Comparison of ENCODE assay signal across 10 cellular contexts in the genomic region with DNA sequence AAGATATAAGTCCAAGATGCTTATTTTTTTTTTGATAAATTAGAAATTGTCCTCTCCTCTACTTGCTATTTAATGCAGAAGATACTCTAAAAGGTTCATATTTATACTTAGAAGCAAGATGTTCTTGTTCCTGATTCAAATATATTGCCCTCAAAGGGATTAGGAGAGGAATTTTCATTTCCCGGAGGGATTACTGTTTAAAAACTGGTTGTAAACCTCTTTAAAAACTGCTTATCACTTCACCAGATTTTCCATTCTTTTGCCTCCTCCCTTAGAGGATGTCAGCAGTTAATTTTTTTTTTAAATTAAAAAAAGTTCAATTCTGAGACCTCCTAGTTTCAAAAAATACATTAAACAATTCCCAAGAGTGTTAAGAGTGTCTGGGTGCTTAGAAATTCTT. TPM values are rescaled to one million over a fixed set of nuclear protein-coding genes. Genes with fewer than 3 reads are reported as not detected.
DNase-seq lines count a peak whose midpoint lies in the region; ATAC-seq, FAIRE-seq and TF ChIP-seq lines count a peak whose summit lies in the region.
"Had no signal": no experiment of that assay in that cellular context is flagged by ENCODE, and none has a peak within 500 bp of the region (broad histone marks: within the 10 kb centered on the region; RNA-seq: fewer than 3 reads in every experiment).

No MANE protein-coding gene starts in this region.

- peak overlapping the region; percentile 83 for H3K4me3 Mint-ChIP-seq in activated CD4-positive, alpha-beta T cell treated with anti-CD3 and anti-CD28 coated beads, Interleukin-2, amount 10 ng/mL, durations not matched to agents 24 days and 14 days
- peak overlapping the region; percentile 81 for H3K4me3 Mint-ChIP-seq in WTC11

- no peaks in the 10 kb centered on the region for H3K27me3 Mint-ChIP-seq in activated CD4-positive, alpha-beta T cell treated with anti-CD3 and anti-CD28 coated beads, Interleukin-2, amount 10 ng/mL, durations not matched to agents 24 days and 14 days
- peaks cover 3% of the 10 kb centered on the region; the same call in 1 of the 2 replicates for H3K27me3 Mint-ChIP-seq in WTC11 (ENCODE audit: low read depth)

- H3K9me3 ChIP-seq in iPS-20b (ENCODE audit: insufficient read depth, low read depth, low read length) (no peaks in the 10 kb centered on the region), subcutaneous abdominal adipose tissue (ENCODE audit: control insufficient read depth in 5 of 5, low read length in 5 of 5) (no peaks in the 10 kb centered on the region)
- H3K9me3 ChIP-seq: thyroid gland had no signal

- intact Hi-C loops in activated CD4-positive, alpha-beta T cell treated with anti-CD3 and anti-CD28 coated beads, Interleukin-2, amount 10 ng/mL, durations not matched to agents 24 days and 14 days (cut with micrococcal nuclease), result loop anchor here (1.0 to 2.0 kb wide), 2 partner anchors 16 to 213 kb away; a partner anchor contains a TSS

- H3K4me3 ChIP-seq in iPS-20b (ENCODE audit: low read length), result peak overlapping the region; percentile 78
- H3K4me3 ChIP-seq in subcutaneous abdominal adipose tissue (ENCODE audit: low read depth in 1 of 5, low read length in 5 of 5), result peak overlapping the region in 4 of 5 donors; percentile 76 to 91 (median 87)

- TF ChIP-seq CTCF in WTC11 (IDR thresholded peaks at IDR 0.05), result no peak

- no peaks in the 10 kb centered on the region for H3K9me3 Mint-ChIP-seq in activated CD4-positive, alpha-beta T cell treated with anti-CD3 and anti-CD28 coated beads, Interleukin-2, amount 10 ng/mL, durations not matched to agents 24 days and 14 days
- no peaks in the 10 kb centered on the region for H3K9me3 Mint-ChIP-seq in WTC11

- H3K4me1 Mint-ChIP-seq in activated CD4-positive, alpha-beta T cell treated with anti-CD3 and anti-CD28 coated beads, Interleukin-2, amount 10 ng/mL, durations not matched to agents 24 days and 14 days, result peaks cover 50% of the 10 kb centered on the region
- peaks cover 21% of the 10 kb centered on the region for H3K4me1 Mint-ChIP-seq in WTC11

- H3K27me3 ChIP-seq in iPS-20b (ENCODE audit: insufficient read depth, low read length), result no peaks in the 10 kb centered on the region; the same call in 1 of the 2 replicates
- H3K27me3 ChIP-seq in subcutaneous abdominal adipose tissue (ENCODE audit: control insufficient read depth in 5 of 5, insufficient read depth in 4 of 5, low read length in 5 of 5), result no peaks in the 10 kb centered on the region
- H3K27me3 ChIP-seq: thyroid gland had no signal

- H3K36me3 ChIP-seq in iPS-20b (ENCODE audit: insufficient read depth, low read depth, low read length) (no peaks in the 10 kb centered on the region), subcutaneous abdominal adipose tissue (ENCODE audit: control insufficient read depth in 5 of 5, insufficient read depth in 5 of 5, low read length in 5 of 5) (no peaks in the 10 kb centered on the region)
- H3K36me3 ChIP-seq: thyroid gland had no signal

- DNase-seq in activated CD4-positive, alpha-beta T cell treated with anti-CD3 and anti-CD28 coated beads, Interleukin-2, amount 10 ng/mL, durations not matched to agents 24 days and 14 days, result no peak
- DNase-seq in activated CD4-positive, alpha-beta T cell treated with anti-CD3 and anti-CD28 coated beads, Interleukin-2, amount 50 U/mL, for 4 hours, result no peak
- DNase-seq in WTC11 (ENCODE audit: low spot score), result no peak
- DNase-seq in GM12891 (ENCODE audit: insufficient read length, low spot score), result no peak

- no peak for ATAC-seq in WTC11
- no peak for ATAC-seq in HG03520 (IDR thresholded peaks at IDR 0.05; ENCODE audit: unreplicated experiment)
- no peak for ATAC-seq in GM21786 (IDR thresholded peaks at IDR 0.05; ENCODE audit: unreplicated experiment)
- ATAC-seq: esophagus mucosa had no signal

- no peak overlapping the region for H3K27ac ChIP-seq in iPS-20b (ENCODE audit: low read length)
- H3K27ac ChIP-seq in subcutaneous abdominal adipose tissue (ENCODE audit: low read depth, low read length), result peak overlapping the region; percentile 73
- H3K27ac ChIP-seq: thyroid gland had no signal

- no peak for TF ChIP-seq POLR2A in GM12891 (IDR thresholded peaks at IDR 0.05; ENCODE audit: low read depth, low read length)

- peaks cover 18% of the 10 kb centered on the region for H3K36me3 Mint-ChIP-seq in activated CD4-positive, alpha-beta T cell treated with anti-CD3 and anti-CD28 coated beads, Interleukin-2, amount 10 ng/mL, durations not matched to agents 24 days and 14 days (ENCODE audit: low read depth)
- no peaks in the 10 kb centered on the region for H3K36me3 Mint-ChIP-seq in WTC11

- CTCF ChIA-PET in WTC11 (lab: Charles Lee), result interaction anchor here (0.9 to 1.4 kb wide), 3 partner anchors 54 to 171 kb away, joined by 3 to 7 read pairs (median 3); a partner anchor contains a TSS

- H3K4me1 ChIP-seq in iPS-20b (ENCODE audit: insufficient read depth, low read length) (peaks cover 11% of the 10 kb centered on the region), subcutaneous abdominal adipose tissue (ENCODE audit: control insufficient read depth in 5 of 5, insufficient read depth in 5 of 5, low read length in 5 of 5) (peaks cover 1 to 42% (median 32%) of the 10 kb centered on the region in 5 donors)

- POLR2A ChIA-PET in WTC11 (lab: Charles Lee), result no interaction called here

- no peak for FAIRE-seq in GM12891 (lab: Jason Lieb, UNC)

- H3K27ac Mint-ChIP-seq in activated CD4-positive, alpha-beta T cell treated with anti-CD3 and anti-CD28 coated beads, Interleukin-2, amount 10 ng/mL, durations not matched to agents 24 days and 14 days, result no peak overlapping the region
- no peak overlapping the region for H3K27ac Mint-ChIP-seq in WTC11

- H3K9ac ChIP-seq in iPS-20b (ENCODE audit: low read depth, low read length), result no peak overlapping the region
- peak overlapping the region in 3 of 5 donors; percentile 37 to 94 (median 90) for H3K9ac ChIP-seq in subcutaneous abdominal adipose tissue (ENCODE audit: low read length in 5 of 5)

TF ChIP-seq in WTC11, 78 proteins besides CTCF, POLR2A, EP300 and RAD21 (continues in another document):
- TF ChIP-seq ZNF232 (CRISPR knock-in tag; IDR thresholded peaks at IDR 0.05), result no peak
- TF ChIP-seq, protein P1, sequence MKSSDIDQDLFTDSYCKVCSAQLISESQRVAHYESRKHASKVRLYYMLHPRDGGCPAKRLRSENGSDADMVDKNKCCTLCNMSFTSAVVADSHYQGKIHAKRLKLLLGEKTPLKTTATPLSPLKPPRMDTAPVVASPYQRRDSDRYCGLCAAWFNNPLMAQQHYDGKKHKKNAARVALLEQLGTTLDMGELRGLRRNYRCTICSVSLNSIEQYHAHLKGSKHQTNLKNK (CRISPR knock-in tag; IDR thresholded peaks at IDR 0.05), result no peak
- TF ChIP-seq ZNF138 (CRISPR knock-in tag; conservative IDR thresholded peaks at IDR 0.05), result no peak
- no peak for TF ChIP-seq IRF2 (CRISPR knock-in tag; IDR thresholded peaks at IDR 0.05; ENCODE audit: borderline replicate concordance, low read depth)

TF ChIP-seq in GM12891, 5 proteins besides CTCF, POLR2A, EP300 and RAD21:
- TF ChIP-seq POU2F2 (IDR thresholded peaks at IDR 0.05; ENCODE audit: low read depth, low read length) (no peak), POLR2AphosphoS5 (IDR thresholded peaks at IDR 0.05; ENCODE audit: low read depth, low read length) (no peak), SPI1 (IDR thresholded peaks at IDR 0.05; ENCODE audit: low read depth, low read length) (no peak), TAF1 (IDR thresholded peaks at IDR 0.05; ENCODE audit: low read depth, low read length) (no peak), PAX5 (IDR thresholded peaks at IDR 0.05; ENCODE audit: insufficient read depth, low read length, severe bottlenecking) (no peak)

RNA-seq across cellular contexts. Expression of a gene that starts 2.8 kb away (rescaled TPM):
- total RNA-seq in activated CD4-positive, alpha-beta T cell treated with anti-CD3 and anti-CD28 coated beads, Interleukin-2, amount 10 ng/mL, durations not matched to agents 24 days and 14 days, result 16.6 and 18.5 TPM in 2 replicates
- 12.7 to 14.3 TPM (median 13.6 TPM) in 3 replicates for total RNA-seq in WTC11 (2021)
- 5.4 TPM for polyA plus RNA-seq in GM12891 (2012; ENCODE audit: low read depth, missing spikeins)
